ENCODE assay signal across 18 cellular contexts in genomic region chr7:46751471-46751870, GRCh38.
A peak's percentile ranks its signal among the peaks of the same experiment; 100 is the strongest.
DNase-seq lines count a peak whose midpoint lies in the region; ATAC-seq and TF ChIP-seq lines count a peak whose summit lies in the region.
"Had no signal": no experiment of that assay in that cellular context is flagged by ENCODE, and none has a peak within 500 bp of the region (broad histone marks: within the 10 kb centered on the region; RNA-seq: fewer than 3 reads in every experiment).

No MANE protein-coding gene starts in this region.

- H3K14ac ChIP-seq in IMR-90 (replicated peaks; ENCODE audit: low read depth, low read length) = no peak overlapping the region; the same call in 1 of the 2 replicates

- H3K9ac ChIP-seq in IMR-90 (ENCODE audit: low read depth, low read length) = no peak overlapping the region

- no peak overlapping the region for H3K4me2 ChIP-seq in IMR-90 (ENCODE audit: low read depth, low read length)

- H2BK15ac ChIP-seq in IMR-90 (ENCODE audit: low read depth, low read length) = no peak overlapping the region; the same call in 2 of the 3 replicates

- no CpG with 5 or more reads among the region's 4 CpGs for WGBS in IMR-90 (ENCODE audit: extremely low coverage in 2 of 2, insufficient read length in 1 of 2), 2 experiments
- 94% methylated on average over 3 of the region's 4 CpGs for WGBS in right lobe of liver (ENCODE audit: insufficient coverage, low coverage, low lambda C conversion rate, missing lambda C conversion rate)

- peak overlapping the region; percentile 32; the same call in 1 of the 2 replicates for H2AK5ac ChIP-seq in IMR-90 (ENCODE audit: low read depth, low read length)

- TF ChIP-seq POLR2A in IMR-90 (IDR thresholded peaks at IDR 0.05; ENCODE audit: low read depth, low read length) (no peak), right lobe of liver (IDR thresholded peaks at IDR 0.05) (no peak)

- H3K27ac ChIP-seq in IMR-90 (ENCODE audit: insufficient read depth, low read length) (no peak overlapping the region), coronary artery (peak overlapping the region; percentile 48 to 59), right lobe of liver (no peak overlapping the region)
- H3K27ac ChIP-seq: SJCRH30 had no signal

- TF ChIP-seq RAD21 in IMR-90 (IDR thresholded peaks at IDR 0.05; ENCODE audit: low read length) = no peak

- no peak overlapping the region for H3K23ac ChIP-seq in IMR-90 (ENCODE audit: low read depth, low read length)

- peak overlapping the region; percentile 19; the same call in 1 of the 2 replicates for H3K4ac ChIP-seq in IMR-90 (ENCODE audit: low read depth, low read length)

- H3K27ac Mint-ChIP-seq in osteocyte (ENCODE audit: unreplicated experiment) = peak overlapping the region; percentile 48
- H3K27ac Mint-ChIP-seq: CD14-positive monocyte had no signal

- no peaks in the 10 kb centered on the region for H3K9me3 Mint-ChIP-seq in osteocyte (ENCODE audit: unreplicated experiment)

- POLR2A ChIA-PET in IMR-90 (lab: Charles Lee; ENCODE audit: unreplicated experiment) = no interaction called here

- H2AFZ ChIP-seq in IMR-90 (replicated peaks; ENCODE audit: low read length, poor library complexity) = no peak overlapping the region

- peak overlapping the region; percentile 45; the same call in 1 of the 2 replicates for H4K5ac ChIP-seq in IMR-90 (ENCODE audit: low read depth, low read length)

- H3K4me1 ChIP-seq in IMR-90 (ENCODE audit: control insufficient read depth, insufficient read depth, low read length) = peaks cover 12% of the 10 kb centered on the region
- H3K4me1 ChIP-seq in right lobe of liver = no peaks in the 10 kb centered on the region

- peaks cover 57% of the 10 kb centered on the region for H3K4me1 Mint-ChIP-seq in osteocyte (ENCODE audit: unreplicated experiment)
- H3K4me1 Mint-ChIP-seq: CD14-positive monocyte had no signal

- H2BK120ac ChIP-seq in IMR-90 (ENCODE audit: low read depth, low read length) = peak overlapping the region; percentile 25; the same call in 1 of the 2 replicates

- peak overlapping the region; percentile 40; the same call in 1 of the 2 replicates for H2BK20ac ChIP-seq in IMR-90 (ENCODE audit: low read depth, low read length)

- peak overlapping the region; percentile 78; the same call in 1 of the 2 replicates for H3K18ac ChIP-seq in IMR-90 (ENCODE audit: low read depth, low read length)

- H3K79me1 ChIP-seq in IMR-90 (ENCODE audit: low read depth in 1 of 2, low read length in 2 of 2) = no peaks in the 10 kb centered on the region

- CTCF ChIA-PET in IMR-90 (lab: Yijun Ruan, JAX) = no interaction called here

- no peaks in the 10 kb centered on the region for H3K36me3 Mint-ChIP-seq in osteocyte (ENCODE audit: unreplicated experiment)
- H3K36me3 Mint-ChIP-seq: CD14-positive monocyte had no signal

- H4K20me1 ChIP-seq in IMR-90 (ENCODE audit: insufficient read depth, low read length) = no peaks in the 10 kb centered on the region

- no peaks in the 10 kb centered on the region for H3K27me3 ChIP-seq in IMR-90 (ENCODE audit: control insufficient read depth, insufficient read depth, low read length)
- H3K27me3 ChIP-seq in right lobe of liver = no peaks in the 10 kb centered on the region
- H3K27me3 ChIP-seq: SJCRH30 had no signal

- ATAC-seq in IMR-90 (ENCODE audit: low read depth) (no peak), right lobe of liver (no peak)
- ATAC-seq: HepG2 had no signal

- H4K91ac ChIP-seq in IMR-90 (ENCODE audit: insufficient read depth, low read depth, low read length) = peak overlapping the region; percentile 14

- H3K4me3 ChIP-seq in IMR-90 (ENCODE audit: insufficient read depth, low read depth, low read length) (no peak overlapping the region), coronary artery (no peak overlapping the region), right lobe of liver (no peak overlapping the region)
- H3K4me3 ChIP-seq: SJCRH30 had no signal

- dilution Hi-C loops in IMR-90 (cut with HindIII; ENCODE audit: low sequenced_read_pairs, unreplicated experiment) = no loop called here

- DNase-seq in IMR-90 (no peak), coronary artery (ENCODE audit: low spot score) (no peak), osteocyte (ENCODE audit: extremely low spot score, unreplicated experiment) (no peak), right lobe of liver (no peak), NCI-H146 (lab: John Stamatoyannopoulos, UW) (no peak), G401 (ENCODE audit: low spot score) (no peak), NCI-H345 treated with DMSO at 0.1 percent for 48 hours (lab: John Stamatoyannopoulos, UW; ENCODE audit: unreplicated experiment) (no peak)
- DNase-seq: DMS79 treated with DMSO at 0.1 percent for 48 hours, H7, KG1, MV-4-11, NCI-H1417, NCI-H187 treated with DMSO at 0.1 percent for 48 hours, NCI-H2227 treated with DMSO at 0.1 percent for 48 hours, NCI-H524, SJCRH30 had no signal

- no peaks in the 10 kb centered on the region for H3K27me3 Mint-ChIP-seq in osteocyte (ENCODE audit: unreplicated experiment)

- intact Hi-C loops in IMR-90 (cut with micrococcal nuclease) (loop anchor here (5.0 to 10.0 kb wide), 2 partner anchors 607 to 829 kb away; partner anchors contain the start of gene IGFBP3), right lobe of liver (cut with DNase I) (no loop called here)

- no peak overlapping the region for H3K56ac ChIP-seq in IMR-90 (ENCODE audit: extremely low read depth, insufficient read depth, low read length)

- H2BK5ac ChIP-seq in IMR-90 (ENCODE audit: low read depth, low read length, poor library complexity, severe bottlenecking) = peak overlapping the region; percentile 66

- H3K36me3 ChIP-seq in IMR-90 (ENCODE audit: control insufficient read depth, insufficient read depth, low read length) (no peaks in the 10 kb centered on the region), right lobe of liver (no peaks in the 10 kb centered on the region)
- H3K36me3 ChIP-seq: SJCRH30 had no signal

- no peak overlapping the region for H2AK9ac ChIP-seq in IMR-90 (replicated peaks; ENCODE audit: low read depth, low read length, poor library complexity)

- TF ChIP-seq CTCF in IMR-90 (conservative IDR thresholded peaks at IDR 0.05; ENCODE audit: low read depth, low read length) (no peak), coronary artery (IDR thresholded peaks at IDR 0.05) (no peak), osteocyte (IDR thresholded peaks at IDR 0.05) (no peak), right lobe of liver (IDR thresholded peaks at IDR 0.05) (no peak)

- H3K9me1 ChIP-seq in IMR-90 (ENCODE audit: insufficient read depth, low read length) = peaks cover 11% of the 10 kb centered on the region

- H4K8ac ChIP-seq in IMR-90 (ENCODE audit: low read depth in 2 of 2, low read length in 2 of 2) = no peak overlapping the region

- BruUV-seq in IMR-90 (replicated peaks; lab: Mats Ljungman, UMichigan) = no TSS peak

- in situ Hi-C loops in IMR-90 (cut with MboI; ENCODE audit: low sequenced_read_pairs) (no loop called here), G401 (cut with HindIII; ENCODE audit: low sequenced_read_pairs) (no loop called here)

- no peak overlapping the region for H3K4me3 Mint-ChIP-seq in osteocyte (ENCODE audit: unreplicated experiment)
- H3K4me3 Mint-ChIP-seq: CD14-positive monocyte had no signal

- H3K9me3 ChIP-seq in IMR-90 (ENCODE audit: control insufficient read depth, insufficient read depth, low read length) = no peaks in the 10 kb centered on the region
- no peaks in the 10 kb centered on the region for H3K9me3 ChIP-seq in right lobe of liver
- H3K9me3 ChIP-seq: SJCRH30 had no signal

TF ChIP-seq in IMR-90, 13 proteins besides CTCF, POLR2A, EP300 and RAD21:
- TF ChIP-seq ELK1 (IDR thresholded peaks at IDR 0.05; ENCODE audit: borderline replicate concordance, low read depth, low read length) (no peak), SMC3 (IDR thresholded peaks at IDR 0.05; ENCODE audit: low read depth, low read length) (no peak), RFX5 (IDR thresholded peaks at IDR 0.05; ENCODE audit: low read depth, low read length) (no peak), BHLHE40 (IDR thresholded peaks at IDR 0.05; ENCODE audit: low read depth, low read length) (no peak), NFE2L2 (IDR thresholded peaks at IDR 0.05; ENCODE audit: low read depth, low read length) (no peak), CHD1 (IDR thresholded peaks at IDR 0.05; ENCODE audit: low read depth, low read length) (no peak), FOS (IDR thresholded peaks at IDR 0.05; ENCODE audit: low read depth, low read length) (no peak), USF2 (IDR thresholded peaks at IDR 0.05; ENCODE audit: low read depth, low read length) (no peak), CEBPB (IDR thresholded peaks at IDR 0.05; ENCODE audit: low read depth, low read length) (no peak), RCOR1 (IDR thresholded peaks at IDR 0.05; ENCODE audit: insufficient replicate concordance, low read length) (no peak), MXI1 (IDR thresholded peaks at IDR 0.05; ENCODE audit: borderline replicate concordance, low read depth, low read length) (no peak), MAFK (IDR thresholded peaks at IDR 0.05; ENCODE audit: low read depth, low read length) (no peak), MAZ (IDR thresholded peaks at IDR 0.05; ENCODE audit: borderline replicate concordance, low read depth, low read length) (no peak)
TF ChIP-seq in IMR-90: peak in this region for 0.

Comparison
In these comparisons a context has a peak if more than half of its experiments do, and no peak if none do; other contexts are left out.
1. H3K27ac ChIP-seq: peak in coronary artery (2 of 2); none in IMR-90 (single experiment) and right lobe of liver (0 of 3).